14 cellular contexts compared by ENCODE assay signal in the genomic region with DNA sequence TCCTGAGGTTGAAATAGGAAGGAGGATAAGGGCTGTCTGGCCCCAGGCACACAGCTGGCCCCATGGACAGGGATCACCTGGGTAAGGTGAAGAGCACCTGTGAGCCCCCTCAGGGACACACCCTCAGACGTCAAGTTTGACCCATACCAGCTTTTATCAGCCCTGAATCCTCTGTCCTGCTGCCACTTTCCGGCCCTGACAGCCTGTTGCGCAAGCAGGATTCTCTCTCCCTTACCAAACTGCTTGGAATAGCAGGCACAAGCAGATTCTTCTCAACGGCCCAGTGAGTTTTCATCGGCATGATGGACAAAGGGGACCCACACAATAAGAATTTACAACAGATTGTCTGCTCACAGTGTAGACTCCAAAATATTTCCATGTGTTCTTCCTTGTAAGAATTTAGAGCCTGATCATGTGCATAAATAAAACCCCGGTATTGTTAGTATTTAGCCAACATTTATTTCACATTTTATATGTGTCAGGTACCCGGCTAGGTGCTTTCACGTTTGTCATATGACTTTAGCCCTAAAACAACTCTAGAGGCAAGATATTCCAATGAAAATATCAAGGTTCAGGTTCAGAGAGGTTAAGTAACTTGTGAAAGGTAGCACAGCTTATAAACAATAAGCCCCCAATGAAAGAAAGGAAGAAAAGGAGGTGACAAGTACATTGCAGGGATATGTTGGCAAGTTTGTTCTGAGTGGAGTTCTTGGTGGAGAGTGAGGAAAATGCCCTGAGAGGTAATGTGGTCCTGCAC.
DNase-seq lines count a peak whose midpoint lies in the region; ATAC-seq and TF ChIP-seq lines count a peak whose summit lies in the region.
"Had no signal": no experiment of that assay in that cellular context is flagged by ENCODE, and none has a peak within 500 bp of the region (broad histone marks: within the 10 kb centered on the region; RNA-seq: fewer than 3 reads in every experiment).

No MANE protein-coding gene starts in this region.

- peak; percentile 62 for ATAC-seq in left lobe of liver
- no peak for ATAC-seq in HG03442 (IDR thresholded peaks at IDR 0.05; ENCODE audit: unreplicated experiment)
- ATAC-seq in HG02840 (IDR thresholded peaks at IDR 0.05; ENCODE audit: low FRiP score, unreplicated experiment), result no peak
- ATAC-seq: SK-N-SH treated with all-trans-retinoic acid at 6 μM for 48 hours had no signal

- in situ Hi-C loops in ACHN (cut with HindIII; ENCODE audit: low pct_ligation_motif_present, low pct_unique_long_range_greater_than_20kb, low sequenced_read_pairs), result no loop called here
- in situ Hi-C loops in brain microvascular endothelial cell (cut with HindIII; ENCODE audit: low pct_ligation_motif_present, low sequenced_read_pairs), result no loop called here

- H3K36me3 ChIP-seq in brain microvascular endothelial cell (replicated peaks), result no peaks in the 10 kb centered on the region
- H3K36me3 ChIP-seq: WERI-Rb-1 had no signal

- DNase-seq in ACHN, result peak; percentile 14
- peak; percentile 39 for DNase-seq in HuH-7 (ENCODE audit: low spot score)
- DNase-seq in brain microvascular endothelial cell, result peak; percentile 50
- no peak for DNase-seq in left lobe of liver (ENCODE audit: low spot score)
- DNase-seq in NCI-H1417 (lab: John Stamatoyannopoulos, UW), result no peak
- no peak for DNase-seq in GM19238 (ENCODE audit: insufficient read length, low spot score)
- DNase-seq: activated gamma-delta T cell treated with Interleukin-2 at 50 U/mL for 16 hours, DMS 273 treated with DMSO at 0.1 percent for 48 hours, glutamatergic neuron, NCI-H1048, WERI-Rb-1 had no signal

- TF ChIP-seq CTCF in brain microvascular endothelial cell (IDR thresholded peaks at IDR 0.05; ENCODE audit: low read depth, low read length, missing control alignments), result no peak

- H3K27ac ChIP-seq in brain microvascular endothelial cell, result no peak overlapping the region
- H3K27ac ChIP-seq: WERI-Rb-1 had no signal

- H3K4me3 ChIP-seq in brain microvascular endothelial cell (ENCODE audit: low read depth, low read length), result no peak overlapping the region

- no peaks in the 10 kb centered on the region for H3K27me3 ChIP-seq in brain microvascular endothelial cell (replicated peaks)

Comparison
In these comparisons a context has a peak if more than half of its experiments do, and no peak if none do; other contexts are left out.
1. DNase-seq: peak in ACHN (single experiment), HuH-7 (single experiment) and brain microvascular endothelial cell (single experiment); none in left lobe of liver (single experiment), NCI-H1417 (0 of 3) and GM19238 (single experiment).